19 cellular contexts compared by ENCODE assay signal in genomic region chr9:2992427-2992826, GRCh38.
DNase-seq lines count a peak whose midpoint lies in the region; ATAC-seq, FAIRE-seq and TF ChIP-seq lines count a peak whose summit lies in the region.
"Had no signal": no experiment of that assay in that cellular context is flagged by ENCODE, and none has a peak within 500 bp of the region (broad histone marks: within the 10 kb centered on the region; RNA-seq: fewer than 3 reads in every experiment).

No MANE protein-coding gene starts in this region.

- peak; percentile 20 for DNase-seq in NCI-H2196 (lab: John Stamatoyannopoulos, UW; ENCODE audit: unreplicated experiment)
- DNase-seq in NCI-H2196 treated with DMSO at 0.1 percent for 48 hours (lab: John Stamatoyannopoulos, UW; ENCODE audit: unreplicated experiment) = no peak
- peak; percentile 19 for DNase-seq in COR-L47 (lab: John Stamatoyannopoulos, UW)
- DNase-seq in NCI-H1105 (lab: John Stamatoyannopoulos, UW) = peak; percentile 10
- DNase-seq in K562 (ENCODE audit: extremely low read depth in 1 of 4, low spot score in 3 of 4) = no peak
- no peak for DNase-seq in AG08396 (ENCODE audit: low spot score)
- DNase-seq: CD8-positive, alpha-beta T cell; GDM1; NCI-H146; NCI-H2081 treated with DMSO at 0.1 percent for 48 hours; NCI-H510A; Peyer's patch; T-helper 17 cell had no signal

- no peak for ATAC-seq in K562
- ATAC-seq in HG02973 (IDR thresholded peaks at IDR 0.05; ENCODE audit: unreplicated experiment) = no peak
- ATAC-seq: A549; CD8-positive, alpha-beta T cell; T-helper 17 cell had no signal

- in situ Hi-C loops in K562 (cut with MboI) = no loop called here

- H3K27ac ChIP-seq in K562 (ENCODE audit: extremely low read depth, low read depth, low read length) = no peak overlapping the region
- H3K27ac ChIP-seq: A549, BLaER1, KMS-11, Peyer's patch, SJSA1 had no signal

- no peak overlapping the region for H3K4me3 ChIP-seq in K562
- H3K4me3 ChIP-seq: A549, BLaER1, Peyer's patch, SJSA1 had no signal

- no peaks in the 10 kb centered on the region for H3K9me1 ChIP-seq in K562 (ENCODE audit: control insufficient read depth, insufficient read depth, low read length)

- H4K20me1 ChIP-seq in K562 (replicated peaks; ENCODE audit: control insufficient read depth, insufficient read depth, low read length) = no peaks in the 10 kb centered on the region
- H4K20me1 ChIP-seq: BLaER1 had no signal

- H2AFZ ChIP-seq in K562 (ENCODE audit: low read depth, low read length) = no peak overlapping the region

- no TSS peak for BruUV-seq in K562 (replicated peaks; lab: Mats Ljungman, UMichigan)

- CTCF ChIA-PET in K562 (lab: Yijun Ruan, JAX; ENCODE audit: low intra/inter-chr PET ratio) = no interaction called here

- 0% methylated on average over 1 of the region's 1 CpG for WGBS in K562 (ENCODE audit: insufficient coverage, low coverage, missing lambda C conversion rate)

- no peaks in the 10 kb centered on the region for H3K27me3 ChIP-seq in K562 (ENCODE audit: control insufficient read depth in 2 of 2, insufficient read depth in 2 of 2, low read length in 2 of 2)
- H3K27me3 ChIP-seq: BLaER1, Peyer's patch, SJSA1 had no signal

- no peaks in the 10 kb centered on the region for H3K79me2 ChIP-seq in K562 (ENCODE audit: control insufficient read depth, insufficient read depth, low read length)

- no peak for TF ChIP-seq EP300 in K562 (IDR thresholded peaks at IDR 0.05; ENCODE audit: low read length)

- no peak for FAIRE-seq in K562 (lab: Jason Lieb, UNC)
- FAIRE-seq: A549, D721Med had no signal

- no peak for TF ChIP-seq RAD21 in K562 (CRISPR knock-in tag; conservative IDR thresholded peaks at IDR 0.05 in 1 of 2, IDR thresholded peaks at IDR 0.05 in 1 of 2)

- H3K4me1 ChIP-seq in K562 (replicated peaks in 1 of 2; ENCODE audit: control insufficient read depth in 2 of 2, insufficient read depth in 2 of 2, low read length in 2 of 2) = no peaks in the 10 kb centered on the region
- H3K4me1 ChIP-seq: A549, Peyer's patch, SJSA1 had no signal

- TF ChIP-seq POLR2A in K562 (conservative IDR thresholded peaks at IDR 0.05) = no peak

- POLR2A ChIA-PET in K562 (lab: Yijun Ruan, JAX) = no interaction called here

- intact Hi-C loops in K562 (cut with micrococcal nuclease) = no loop called here

- H3K4me2 ChIP-seq in K562 (ENCODE audit: insufficient read depth, low read length) = no peak overlapping the region
- H3K4me2 ChIP-seq: A549, BLaER1, KMS-11 had no signal

- TF ChIP-seq CTCF in K562 (IDR thresholded peaks at IDR 0.05 in 2 of 3, conservative IDR thresholded peaks at IDR 0.05 in 1 of 3; ENCODE audit: insufficient read depth in 2 of 3, low read depth in 1 of 3, low read length in 3 of 3) = no peak

- H3K9ac ChIP-seq in K562 (ENCODE audit: insufficient read depth in 1 of 2, low read depth in 2 of 2, low read length in 2 of 2) = no peak overlapping the region
- H3K9ac ChIP-seq: BLaER1, KMS-11 had no signal

- H3K9me3 ChIP-seq in K562 (replicated peaks; ENCODE audit: control insufficient read depth, insufficient read depth, low read depth, low read length) = no peaks in the 10 kb centered on the region
- H3K9me3 ChIP-seq: A549, BLaER1, Peyer's patch, SJSA1 had no signal

- H3K36me3 ChIP-seq in K562 (ENCODE audit: control insufficient read depth, insufficient read depth, low read length) = no peaks in the 10 kb centered on the region
- H3K36me3 ChIP-seq: BLaER1, Peyer's patch, SJSA1 had no signal

TF ChIP-seq in K562, 482 proteins besides CTCF, POLR2A, EP300 and RAD21:
- TF ChIP-seq NFIC (IDR thresholded peaks at IDR 0.05) (peak; percentile 68), SMAD4 (CRISPR knock-in tag; conservative IDR thresholded peaks at IDR 0.05) (no peak), ZKSCAN3 (CRISPR knock-in tag; IDR thresholded peaks at IDR 0.05) (no peak), ZNF766 (CRISPR knock-in tag; conservative IDR thresholded peaks at IDR 0.05) (no peak), HSF4 (CRISPR knock-in tag; IDR thresholded peaks at IDR 0.05; ENCODE audit: borderline replicate concordance) (no peak), SLC30A9 (CRISPR knock-in tag; IDR thresholded peaks at IDR 0.05) (no peak), ZNF407 (IDR thresholded peaks at IDR 0.05; ENCODE audit: low read depth) (no peak)
TF ChIP-seq in K562: peak in this region for 1.

Comparison
In these comparisons a context has a peak if more than half of its experiments do, and no peak if none do; other contexts are left out.
1. DNase-seq: peak in NCI-H2196 (single experiment), COR-L47 (single experiment) and NCI-H1105 (single experiment); none in NCI-H2196 treated with DMSO at 0.1 percent for 48 hours (single experiment), K562 (0 of 4) and AG08396 (single experiment).